Comparison of ENCODE assay signal across 1 cellular context in the genomic region with DNA sequence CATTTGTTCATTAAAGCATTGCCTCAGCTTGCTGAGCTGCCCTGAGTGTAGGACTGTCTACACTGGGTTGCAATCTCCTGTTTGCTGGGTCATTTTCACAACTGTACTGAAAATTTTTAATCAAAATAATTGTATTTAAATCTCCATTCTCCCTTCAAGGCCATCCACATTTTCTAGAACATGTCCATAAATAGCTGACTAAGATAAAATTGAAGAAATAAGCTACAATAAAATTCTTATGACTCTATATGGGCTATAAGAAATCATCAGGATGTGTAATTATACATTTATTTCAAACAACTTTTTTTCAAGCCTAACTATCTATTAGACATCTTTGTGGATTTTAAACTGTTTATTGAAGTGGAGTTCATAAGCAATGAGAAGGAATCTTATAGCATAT.
TF ChIP-seq lines count a peak whose summit lies in the region.

No MANE protein-coding gene starts in this region.

TF ChIP-seq in GM23338, 12 proteins besides CTCF, POLR2A, EP300 and RAD21 (continued from another document):
- TF ChIP-seq POLR2AphosphoS5 (IDR thresholded peaks at IDR 0.05; ENCODE audit: low read depth) (no peak), EZH2phosphoT487 (IDR thresholded peaks at IDR 0.05; ENCODE audit: unreplicated experiment) (no peak), EZH2 (IDR thresholded peaks at IDR 0.05; ENCODE audit: low read depth, unreplicated experiment) (no peak)
